ENCODE assay signal across 13 cellular contexts in genomic region chr3:14602006-14602803, GRCh38. TPM values are rescaled to one million over a fixed set of nuclear protein-coding genes. Genes with fewer than 3 reads are reported as not detected.
DNase-seq lines count a peak whose midpoint lies in the region; ATAC-seq, FAIRE-seq and TF ChIP-seq lines count a peak whose summit lies in the region.
"Had no signal": no experiment of that assay in that cellular context is flagged by ENCODE, and none has a peak within 500 bp of the region (broad histone marks: within the 10 kb centered on the region; RNA-seq: fewer than 3 reads in every experiment).

No MANE protein-coding gene starts in this region.

- intact Hi-C loops in activated CD8-positive, alpha-beta T cell treated with anti-CD3 and anti-CD28 coated beads for 36 hours (cut with micrococcal nuclease), result no loop called here
- intact Hi-C loops in transverse colon (cut with DNase I; ENCODE audit: low total_unique reads), result no loop called here

- no peak for ATAC-seq in activated CD8-positive, alpha-beta T cell treated with anti-CD3 and anti-CD28 coated beads for 36 hours
- ATAC-seq in activated CD8-positive, alpha-beta T cell treated with anti-CD3 and anti-CD28 coated beads, Interleukin-2, amount 10 ng/mL, durations not matched to agents 7 days and 5 days, result no peak
- peak; percentile 26 for ATAC-seq in left lobe of liver
- ATAC-seq: naive thymus-derived CD4-positive, alpha-beta T cell had no signal

- in situ Hi-C loops in transverse colon (cut with MboI; ENCODE audit: low pct_ligation_motif_present in 1 of 4, low pct_unique_long_range_greater_than_20kb in 1 of 4, low sequenced_read_pairs in 3 of 4), result loop anchor here in 1 of 4 donors (25.0 kb wide), 1 partner anchor 90 kb away; no protein-coding TSS in a partner anchor

- H2AFZ ChIP-seq in astrocyte (ENCODE audit: low read depth, low read length), result peak overlapping the region; percentile 41

- TF ChIP-seq POLR2A in transverse colon (IDR thresholded peaks at IDR 0.05), result no peak

- peaks cover 5% of the 10 kb centered on the region for H3K4me1 Mint-ChIP-seq in activated CD8-positive, alpha-beta T cell treated with anti-CD3 and anti-CD28 coated beads for 36 hours (ENCODE audit: low read depth)
- H3K4me1 Mint-ChIP-seq in activated CD8-positive, alpha-beta T cell treated with anti-CD3 and anti-CD28 coated beads, Interleukin-2, amount 10 ng/mL, durations not matched to agents 7 days and 5 days (ENCODE audit: low read depth), result peaks cover 6% of the 10 kb centered on the region
- H3K4me1 Mint-ChIP-seq in astrocyte (ENCODE audit: low read depth, unreplicated experiment), result peaks cover 12% of the 10 kb centered on the region

- peaks cover 58% of the 10 kb centered on the region for H3K27me3 Mint-ChIP-seq in activated CD8-positive, alpha-beta T cell treated with anti-CD3 and anti-CD28 coated beads for 36 hours
- H3K27me3 Mint-ChIP-seq in activated CD8-positive, alpha-beta T cell treated with anti-CD3 and anti-CD28 coated beads, Interleukin-2, amount 10 ng/mL, durations not matched to agents 7 days and 5 days (ENCODE audit: low read depth), result peaks cover 58% of the 10 kb centered on the region
- H3K27me3 Mint-ChIP-seq in astrocyte (ENCODE audit: low read depth, unreplicated experiment), result peaks cover 42% of the 10 kb centered on the region

- peak; percentile 19 for TF ChIP-seq CTCF in activated CD8-positive, alpha-beta T cell treated with anti-CD3 and anti-CD28 coated beads for 36 hours (IDR thresholded peaks at IDR 0.05)
- TF ChIP-seq CTCF in astrocyte (IDR thresholded peaks at IDR 0.05; ENCODE audit: insufficient read depth, low read depth, low read length) (no peak), transverse colon (IDR thresholded peaks at IDR 0.05) (peak in 1 of 5 experiments; percentile 12)

- no peak for TF ChIP-seq EP300 in transverse colon (IDR thresholded peaks at IDR 0.05; ENCODE audit: low read depth)

- no peak overlapping the region for H3K27ac ChIP-seq in astrocyte (ENCODE audit: low read depth, low read length)
- no peak overlapping the region for H3K27ac ChIP-seq in transverse colon

- H3K27me3 ChIP-seq in astrocyte (ENCODE audit: insufficient read depth, low read length) (peaks cover 40% of the 10 kb centered on the region), transverse colon (peaks cover 64% of the 10 kb centered on the region)

- no peaks in the 10 kb centered on the region for H3K9me3 Mint-ChIP-seq in activated CD8-positive, alpha-beta T cell treated with anti-CD3 and anti-CD28 coated beads for 36 hours
- no peaks in the 10 kb centered on the region for H3K9me3 Mint-ChIP-seq in activated CD8-positive, alpha-beta T cell treated with anti-CD3 and anti-CD28 coated beads, Interleukin-2, amount 10 ng/mL, durations not matched to agents 7 days and 5 days (ENCODE audit: insufficient read depth)
- H3K9me3 Mint-ChIP-seq in astrocyte (ENCODE audit: unreplicated experiment), result no peaks in the 10 kb centered on the region
- H3K9me3 Mint-ChIP-seq: activated CD4-positive, alpha-beta T cell treated with anti-CD3 and anti-CD28 coated beads, Interleukin-2, amount 10 ng/mL, durations not matched to agents 7 days and 5 days had no signal

- no peak overlapping the region for H3K9ac ChIP-seq in astrocyte (ENCODE audit: low read length)

- H3K4me3 ChIP-seq in astrocyte (ENCODE audit: insufficient read depth, low read depth, low read length) (peak overlapping the region; percentile 23), transverse colon (peak overlapping the region in 3 of 4 donors; percentile 15 to 36 (median 26))

- H3K4me1 ChIP-seq in astrocyte (ENCODE audit: insufficient read depth, low read length) (peaks cover 4% of the 10 kb centered on the region), transverse colon (peaks cover 5 to 7% (median 7%) of the 10 kb centered on the region in 4 donors)

- H3K9me3 ChIP-seq in astrocyte (ENCODE audit: insufficient read depth, low read depth, low read length) (peaks cover 4% of the 10 kb centered on the region), transverse colon (no peaks in the 10 kb centered on the region)

- no peak for FAIRE-seq in astrocyte (lab: Jason Lieb, UNC)
- FAIRE-seq: GM18507 had no signal

- peak overlapping the region; percentile 72 for H3K4me2 ChIP-seq in astrocyte (ENCODE audit: low read length)

- H3K4me3 Mint-ChIP-seq in activated CD8-positive, alpha-beta T cell treated with anti-CD3 and anti-CD28 coated beads for 36 hours, result no peak overlapping the region
- H3K4me3 Mint-ChIP-seq in activated CD8-positive, alpha-beta T cell treated with anti-CD3 and anti-CD28 coated beads, Interleukin-2, amount 10 ng/mL, durations not matched to agents 7 days and 5 days, result no peak overlapping the region
- peak overlapping the region; percentile 37 for H3K4me3 Mint-ChIP-seq in astrocyte (ENCODE audit: unreplicated experiment)
- H3K4me3 Mint-ChIP-seq: activated CD4-positive, alpha-beta T cell treated with anti-CD3 and anti-CD28 coated beads, Interleukin-2, amount 10 ng/mL, durations not matched to agents 7 days and 5 days had no signal

- H3K79me2 ChIP-seq in astrocyte (ENCODE audit: insufficient read depth, low read length), result no peaks in the 10 kb centered on the region

- 8% methylated on average over 16 of the region's 66 CpGs; no CpG with 5 or more reads in 1 of the 2 donors for WGBS in transverse colon (ENCODE audit: low coverage in 1 of 2), 2 donors

- CTCF ChIA-PET in activated CD8-positive, alpha-beta T cell treated with anti-CD3 and anti-CD28 coated beads for 36 hours (lab: Charles Lee), result no interaction called here
- CTCF ChIA-PET in activated CD8-positive, alpha-beta T cell treated with anti-CD3 and anti-CD28 coated beads, Interleukin-2, amount 10 ng/mL, durations not matched to agents 7 days and 5 days (lab: Charles Lee), result no interaction called here

- H3K36me3 ChIP-seq in astrocyte (ENCODE audit: insufficient read depth, low read length), result no peaks in the 10 kb centered on the region
- no peaks in the 10 kb centered on the region for H3K36me3 ChIP-seq in transverse colon

- no peak overlapping the region for H3K27ac Mint-ChIP-seq in activated CD8-positive, alpha-beta T cell treated with anti-CD3 and anti-CD28 coated beads for 36 hours
- H3K27ac Mint-ChIP-seq in activated CD8-positive, alpha-beta T cell treated with anti-CD3 and anti-CD28 coated beads, Interleukin-2, amount 10 ng/mL, durations not matched to agents 7 days and 5 days, result no peak overlapping the region
- no peak overlapping the region for H3K27ac Mint-ChIP-seq in astrocyte (ENCODE audit: unreplicated experiment)
- H3K27ac Mint-ChIP-seq: activated CD4-positive, alpha-beta T cell treated with anti-CD3 and anti-CD28 coated beads, Interleukin-2, amount 10 ng/mL, durations not matched to agents 7 days and 5 days; naive thymus-derived CD4-positive, alpha-beta T cell had no signal

- POLR2A ChIA-PET in activated CD8-positive, alpha-beta T cell treated with anti-CD3 and anti-CD28 coated beads for 36 hours (lab: Charles Lee), result no interaction called here
- POLR2A ChIA-PET in activated CD8-positive, alpha-beta T cell treated with anti-CD3 and anti-CD28 coated beads, Interleukin-2, amount 10 ng/mL, durations not matched to agents 7 days and 5 days (lab: Charles Lee), result no interaction called here

- H3K36me3 Mint-ChIP-seq in activated CD8-positive, alpha-beta T cell treated with anti-CD3 and anti-CD28 coated beads for 36 hours (ENCODE audit: low read depth), result no peaks in the 10 kb centered on the region
- H3K36me3 Mint-ChIP-seq in activated CD8-positive, alpha-beta T cell treated with anti-CD3 and anti-CD28 coated beads, Interleukin-2, amount 10 ng/mL, durations not matched to agents 7 days and 5 days (ENCODE audit: low read depth), result no peaks in the 10 kb centered on the region
- no peaks in the 10 kb centered on the region for H3K36me3 Mint-ChIP-seq in astrocyte (ENCODE audit: low read depth, unreplicated experiment)

- no peaks in the 10 kb centered on the region for H4K20me1 ChIP-seq in astrocyte (ENCODE audit: insufficient read depth, low read length)

- DNase-seq in activated CD8-positive, alpha-beta T cell treated with anti-CD3 and anti-CD28 coated beads for 36 hours, result no peak
- DNase-seq in activated CD8-positive, alpha-beta T cell treated with anti-CD3 and anti-CD28 coated beads, Interleukin-2, amount 10 ng/mL, durations not matched to agents 7 days and 5 days, result no peak
- DNase-seq in astrocyte (ENCODE audit: low read depth) (no peak), left lobe of liver (ENCODE audit: low spot score) (no peak), transverse colon (no peak), cerebellar nuclear complex (lab: John Stamatoyannopoulos, UW) (no peak), AG08396 (ENCODE audit: low spot score) (no peak)
- no peak for DNase-seq in activated CD4-positive, alpha-beta T cell treated with anti-CD3 and anti-CD28 coated beads for 4 hours
- DNase-seq: activated CD4-positive, alpha-beta T cell treated with anti-CD3 and anti-CD28 coated beads, Interleukin-2, amount 10 ng/mL, durations not matched to agents 7 days and 5 days; amniotic stem cell; KG1; naive thymus-derived CD4-positive, alpha-beta T cell had no signal

RNA-seq across cellular contexts. Expression of gene CCDC174, which starts 49.4 kb away (rescaled TPM):
- total RNA-seq in activated CD8-positive, alpha-beta T cell treated with anti-CD3 and anti-CD28 coated beads for 36 hours, result 10 to 100 TPM; 14.2 to 16.2 TPM
- total RNA-seq in activated CD8-positive, alpha-beta T cell treated with anti-CD3 and anti-CD28 coated beads, Interleukin-2, amount 10 ng/mL, durations not matched to agents 7 days and 5 days, result 10 to 100 TPM; 17.5 to 18.5 TPM
- total RNA-seq in astrocyte (17.4 and 19.9 TPM in 2 replicates), left lobe of liver (6.4 TPM), transverse colon (10 to 100 TPM; 29.2 to 84.8 (median 35.9) TPM)
